In the genomic region with DNA sequence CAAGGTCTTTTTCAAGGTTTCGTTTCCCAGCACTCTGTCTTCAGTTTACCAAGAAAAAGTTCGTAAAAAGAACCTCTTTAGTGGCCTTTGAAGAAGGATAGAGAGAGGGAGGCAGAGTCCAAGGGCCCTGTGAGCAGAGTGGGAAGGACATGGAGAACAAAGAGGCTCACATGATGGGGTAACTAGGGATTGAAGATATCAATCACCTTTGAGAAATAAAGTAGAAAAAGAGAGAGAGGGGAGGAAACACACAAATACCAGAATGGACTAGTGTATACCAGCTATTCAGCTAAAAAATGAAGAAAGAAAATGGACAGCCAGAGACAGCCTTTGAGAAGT, we compare ENCODE assay signal across 1 cellular context.
TF ChIP-seq lines count a peak whose summit lies in the region.

No MANE protein-coding gene starts in this region.

TF ChIP-seq in HepG2, 621 proteins besides CTCF, POLR2A, EP300 and RAD21 (continued from another document):
- TF ChIP-seq, protein P1, sequence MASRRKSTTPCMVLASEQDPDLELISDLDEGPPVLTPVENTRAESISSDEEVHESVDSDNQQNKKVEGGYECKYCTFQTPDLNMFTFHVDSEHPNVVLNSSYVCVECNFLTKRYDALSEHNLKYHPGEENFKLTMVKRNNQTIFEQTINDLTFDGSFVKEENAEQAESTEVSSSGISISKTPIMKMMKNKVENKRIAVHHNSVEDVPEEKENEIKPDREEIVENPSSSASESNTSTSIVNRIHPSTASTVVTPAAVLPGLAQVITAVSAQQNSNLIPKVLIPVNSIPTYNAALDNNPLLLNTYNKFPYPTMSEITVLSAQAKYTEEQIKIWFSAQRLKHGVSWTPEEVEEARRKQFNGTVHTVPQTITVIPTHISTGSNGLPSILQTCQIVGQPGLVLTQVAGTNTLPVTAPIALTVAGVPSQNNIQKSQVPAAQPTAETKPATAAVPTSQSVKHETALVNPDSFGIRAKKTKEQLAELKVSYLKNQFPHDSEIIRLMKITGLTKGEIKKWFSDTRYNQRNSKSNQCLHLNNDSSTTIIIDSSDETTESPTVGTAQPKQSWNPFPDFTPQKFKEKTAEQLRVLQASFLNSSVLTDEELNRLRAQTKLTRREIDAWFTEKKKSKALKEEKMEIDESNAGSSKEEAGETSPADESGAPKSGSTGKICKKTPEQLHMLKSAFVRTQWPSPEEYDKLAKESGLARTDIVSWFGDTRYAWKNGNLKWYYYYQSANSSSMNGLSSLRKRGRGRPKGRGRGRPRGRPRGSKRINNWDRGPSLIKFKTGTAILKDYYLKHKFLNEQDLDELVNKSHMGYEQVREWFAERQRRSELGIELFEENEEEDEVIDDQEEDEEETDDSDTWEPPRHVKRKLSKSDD (CRISPR knock-in tag; IDR thresholded peaks at IDR 0.05; ENCODE audit: low read depth): no peak
- no peak for TF ChIP-seq ZNF160 (CRISPR knock-in tag; IDR thresholded peaks at IDR 0.05)
- TF ChIP-seq ZNF761 (CRISPR knock-in tag; conservative IDR thresholded peaks at IDR 0.05): no peak
- no peak for TF ChIP-seq ATF5 (CRISPR knock-in tag; IDR thresholded peaks at IDR 0.05; ENCODE audit: low read depth)
- no peak for TF ChIP-seq ATF7-NPFF (CRISPR knock-in tag; IDR thresholded peaks at IDR 0.05; ENCODE audit: low read depth)
- no peak for TF ChIP-seq ZNF468 (CRISPR knock-in tag; IDR thresholded peaks at IDR 0.05)
- TF ChIP-seq SMYD3 (CRISPR knock-in tag; IDR thresholded peaks at IDR 0.05): no peak
- no peak for TF ChIP-seq ZNF670 (CRISPR knock-in tag; IDR thresholded peaks at IDR 0.05; ENCODE audit: borderline replicate concordance)
- no peak for TF ChIP-seq KDM3A (CRISPR knock-in tag; IDR thresholded peaks at IDR 0.05; ENCODE audit: low read depth)
- peak; percentile 3; the same call in 1 of the 2 replicates for TF ChIP-seq ARID2 (CRISPR knock-in tag; IDR thresholded peaks at IDR 0.05; ENCODE audit: borderline replicate concordance)
- TF ChIP-seq NR2C2 (CRISPR knock-in tag; IDR thresholded peaks at IDR 0.05; ENCODE audit: borderline replicate concordance): no peak
- TF ChIP-seq ZNF556 (CRISPR knock-in tag; IDR thresholded peaks at IDR 0.05; ENCODE audit: borderline replicate concordance): no peak
- TF ChIP-seq ZNF280D (CRISPR knock-in tag; IDR thresholded peaks at IDR 0.05): no peak
- TF ChIP-seq ZBTB46 (CRISPR knock-in tag; IDR thresholded peaks at IDR 0.05; ENCODE audit: borderline replicate concordance): no peak
- TF ChIP-seq, protein P2, sequence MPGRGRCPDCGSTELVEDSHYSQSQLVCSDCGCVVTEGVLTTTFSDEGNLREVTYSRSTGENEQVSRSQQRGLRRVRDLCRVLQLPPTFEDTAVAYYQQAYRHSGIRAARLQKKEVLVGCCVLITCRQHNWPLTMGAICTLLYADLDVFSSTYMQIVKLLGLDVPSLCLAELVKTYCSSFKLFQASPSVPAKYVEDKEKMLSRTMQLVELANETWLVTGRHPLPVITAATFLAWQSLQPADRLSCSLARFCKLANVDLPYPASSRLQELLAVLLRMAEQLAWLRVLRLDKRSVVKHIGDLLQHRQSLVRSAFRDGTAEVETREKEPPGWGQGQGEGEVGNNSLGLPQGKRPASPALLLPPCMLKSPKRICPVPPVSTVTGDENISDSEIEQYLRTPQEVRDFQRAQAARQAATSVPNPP (CRISPR knock-in tag; IDR thresholded peaks at IDR 0.05): no peak
- TF ChIP-seq ZNF232 (CRISPR knock-in tag; IDR thresholded peaks at IDR 0.05; ENCODE audit: borderline replicate concordance): 0 out of 2 replicates have a peak, but pooled peaks have one; percentile 16
- TF ChIP-seq BRD4 (CRISPR knock-in tag; IDR thresholded peaks at IDR 0.05): no peak
- TF ChIP-seq SIX1 (CRISPR knock-in tag; IDR thresholded peaks at IDR 0.05; ENCODE audit: borderline replicate concordance): no peak
- 0 out of 2 replicates have a peak, but pooled peaks have one; percentile 9 for TF ChIP-seq ZNF543 (CRISPR knock-in tag; IDR thresholded peaks at IDR 0.05)
- TF ChIP-seq TCF7 (IDR thresholded peaks at IDR 0.05; ENCODE audit: low read depth): 0 out of 2 replicates have a peak, but pooled peaks have one; percentile 1
- TF ChIP-seq DR1 (CRISPR knock-in tag; IDR thresholded peaks at IDR 0.05): no peak
- TF ChIP-seq ZNF619 (CRISPR knock-in tag; IDR thresholded peaks at IDR 0.05): no peak
- no peak for TF ChIP-seq ZNF572 (CRISPR knock-in tag; IDR thresholded peaks at IDR 0.05)
- TF ChIP-seq TRIM24 (CRISPR knock-in tag; IDR thresholded peaks at IDR 0.05): no peak
- no peak for TF ChIP-seq GFI1 (CRISPR knock-in tag; IDR thresholded peaks at IDR 0.05; ENCODE audit: borderline replicate concordance)
- TF ChIP-seq NFYB (CRISPR knock-in tag; IDR thresholded peaks at IDR 0.05): no peak
